1 cellular context compared by ENCODE assay signal in the genomic region with DNA sequence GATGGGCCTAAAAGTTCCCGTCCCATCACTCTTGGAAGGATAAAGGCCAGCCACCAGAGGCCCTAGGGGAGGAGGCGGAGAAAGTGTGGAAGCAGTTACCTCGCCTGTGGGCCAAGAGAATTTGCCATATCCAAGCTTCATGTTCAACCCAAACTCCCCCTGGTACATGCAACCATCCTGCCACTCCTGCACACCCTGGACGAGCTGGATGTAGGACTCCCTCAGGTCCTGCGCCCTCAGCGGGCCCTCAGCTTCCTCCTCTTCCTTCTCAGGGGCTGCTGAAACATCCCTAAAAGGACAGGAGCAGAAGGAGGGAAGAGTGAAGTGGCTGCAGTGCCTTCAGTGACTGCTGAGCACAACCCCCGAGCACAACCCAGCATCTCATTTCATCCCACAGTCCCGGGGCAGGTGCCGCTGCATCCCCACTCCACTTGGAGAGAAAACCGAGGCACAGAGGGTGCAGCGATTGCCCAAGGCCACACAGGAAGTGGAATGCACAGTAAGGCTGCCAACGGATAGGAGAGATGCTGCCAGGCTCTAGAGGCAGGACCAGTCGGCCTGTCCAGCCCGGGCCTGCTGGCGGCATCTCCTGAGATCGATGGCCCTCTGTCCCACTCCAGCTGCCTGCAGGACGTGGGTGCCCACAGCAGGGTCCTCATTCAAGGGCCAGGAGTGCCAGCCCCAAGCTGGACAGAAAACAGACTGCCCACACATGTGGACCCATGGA.
TF ChIP-seq lines count a peak whose summit lies in the region.

No MANE protein-coding gene starts in this region.

TF ChIP-seq in K562, 482 proteins besides CTCF, POLR2A, EP300 and RAD21:
- TF ChIP-seq, protein P1, sequence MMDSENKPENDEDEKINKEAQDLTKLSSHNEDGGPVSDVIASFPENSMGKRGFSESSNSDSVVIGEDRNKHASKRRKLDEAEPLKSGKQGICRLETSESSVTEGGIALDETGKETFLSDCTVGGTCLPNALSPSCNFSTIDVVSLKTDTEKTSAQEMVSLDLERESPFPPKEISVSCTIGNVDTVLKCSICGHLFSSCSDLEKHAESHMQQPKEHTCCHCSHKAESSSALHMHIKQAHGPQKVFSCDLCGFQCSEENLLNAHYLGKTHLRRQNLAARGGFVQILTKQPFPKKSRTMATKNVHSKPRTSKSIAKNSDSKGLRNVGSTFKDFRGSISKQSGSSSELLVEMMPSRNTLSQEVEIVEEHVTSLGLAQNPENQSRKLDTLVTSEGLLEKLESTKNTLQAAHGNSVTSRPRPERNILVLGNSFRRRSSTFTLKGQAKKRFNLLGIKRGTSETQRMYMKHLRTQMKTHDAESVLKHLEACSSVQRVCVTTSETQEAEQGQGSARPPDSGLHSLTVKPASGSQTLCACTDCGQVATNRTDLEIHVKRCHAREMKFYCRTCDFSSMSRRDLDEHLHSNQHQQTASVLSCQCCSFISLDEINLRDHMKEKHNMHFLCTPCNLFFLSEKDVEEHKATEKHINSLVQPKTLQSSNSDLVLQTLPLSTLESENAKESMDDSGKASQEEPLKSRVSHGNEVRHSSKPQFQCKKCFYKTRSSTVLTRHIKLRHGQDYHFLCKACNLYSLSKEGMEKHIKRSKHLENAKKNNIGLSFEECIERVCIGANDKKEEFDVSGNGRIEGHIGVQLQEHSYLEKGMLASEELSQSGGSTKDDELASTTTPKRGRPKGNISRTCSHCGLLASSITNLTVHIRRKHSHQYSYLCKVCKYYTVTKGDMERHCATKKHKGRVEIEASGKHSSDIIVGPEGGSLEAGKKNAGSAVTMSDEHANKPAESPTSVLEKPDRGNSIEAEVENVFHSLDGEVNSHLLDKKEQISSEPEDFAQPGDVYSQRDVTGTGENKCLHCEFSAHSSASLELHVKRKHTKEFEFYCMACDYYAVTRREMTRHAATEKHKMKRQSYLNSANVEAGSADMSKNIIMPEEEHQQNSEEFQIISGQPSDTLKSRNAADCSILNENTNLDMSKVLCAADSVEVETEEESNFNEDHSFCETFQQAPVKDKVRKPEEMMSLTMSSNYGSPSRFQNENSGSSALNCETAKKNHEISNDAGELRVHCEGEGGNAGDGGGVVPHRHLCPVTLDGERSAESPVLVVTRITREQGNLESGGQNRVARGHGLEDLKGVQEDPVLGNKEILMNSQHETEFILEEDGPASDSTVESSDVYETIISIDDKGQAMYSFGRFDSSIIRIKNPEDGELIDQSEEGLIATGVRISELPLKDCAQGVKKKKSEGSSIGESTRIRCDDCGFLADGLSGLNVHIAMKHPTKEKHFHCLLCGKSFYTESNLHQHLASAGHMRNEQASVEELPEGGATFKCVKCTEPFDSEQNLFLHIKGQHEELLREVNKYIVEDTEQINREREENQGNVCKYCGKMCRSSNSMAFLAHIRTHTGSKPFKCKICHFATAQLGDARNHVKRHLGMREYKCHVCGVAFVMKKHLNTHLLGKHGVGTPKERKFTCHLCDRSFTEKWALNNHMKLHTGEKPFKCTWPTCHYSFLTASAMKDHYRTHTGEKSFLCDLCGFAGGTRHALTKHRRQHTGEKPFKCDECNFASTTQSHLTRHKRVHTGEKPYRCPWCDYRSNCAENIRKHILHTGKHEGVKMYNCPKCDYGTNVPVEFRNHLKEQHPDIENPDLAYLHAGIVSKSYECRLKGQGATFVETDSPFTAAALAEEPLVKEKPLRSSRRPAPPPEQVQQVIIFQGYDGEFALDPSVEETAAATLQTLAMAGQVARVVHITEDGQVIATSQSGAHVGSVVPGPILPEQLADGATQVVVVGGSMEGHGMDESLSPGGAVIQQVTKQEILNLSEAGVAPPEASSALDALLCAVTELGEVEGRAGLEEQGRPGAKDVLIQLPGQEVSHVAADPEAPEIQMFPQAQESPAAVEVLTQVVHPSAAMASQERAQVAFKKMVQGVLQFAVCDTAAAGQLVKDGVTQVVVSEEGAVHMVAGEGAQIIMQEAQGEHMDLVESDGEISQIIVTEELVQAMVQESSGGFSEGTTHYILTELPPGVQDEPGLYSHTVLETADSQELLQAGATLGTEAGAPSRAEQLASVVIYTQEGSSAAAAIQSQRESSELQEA (IDR thresholded peaks at IDR 0.05; ENCODE audit: low read depth) = no peak
- TF ChIP-seq POLR2G (IDR thresholded peaks at IDR 0.05; ENCODE audit: low read depth, low read length) (peak; percentile 34; the same call in 1 of the 2 replicates), ELF4 (CRISPR knock-in tag; IDR thresholded peaks at IDR 0.05) (no peak), RFX7 (CRISPR knock-in tag; IDR thresholded peaks at IDR 0.05) (no peak)
